In the genomic region with DNA sequence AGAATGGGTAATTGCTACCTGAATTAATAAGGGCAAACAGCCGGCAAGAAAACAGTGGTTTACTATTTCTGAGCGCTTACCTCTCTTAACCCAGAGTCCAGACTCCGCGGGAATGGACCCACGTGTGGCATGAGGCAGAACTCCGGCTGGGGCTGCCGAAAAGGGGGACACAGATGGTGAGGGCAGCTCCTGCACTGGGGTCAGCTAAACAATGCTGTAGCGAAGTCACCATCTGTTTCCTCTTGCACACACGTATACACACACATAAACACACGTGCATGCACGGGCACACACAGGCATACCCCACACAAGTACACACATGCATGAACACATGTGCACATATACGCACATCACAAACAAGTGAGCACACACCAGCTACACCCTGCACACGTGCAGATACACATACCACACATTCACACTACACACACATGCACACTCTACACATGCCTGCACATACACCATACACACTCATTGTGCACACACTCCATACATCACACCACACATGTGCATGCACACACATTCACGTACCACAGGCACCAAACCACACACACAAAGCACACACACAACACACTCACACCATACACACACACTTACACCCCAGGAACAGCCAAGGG, we compare ENCODE assay signal across 13 cellular contexts.
DNase-seq lines count a peak whose midpoint lies in the region; TF ChIP-seq lines count a peak whose summit lies in the region.
"Had no signal": no experiment of that assay in that cellular context is flagged by ENCODE, and none has a peak within 500 bp of the region (broad histone marks: within the 10 kb centered on the region; RNA-seq: fewer than 3 reads in every experiment).

No MANE protein-coding gene starts in this region.

- H3K27ac ChIP-seq in neuronal stem cell (replicated peaks; ENCODE audit: low read length): no peak overlapping the region
- H3K27ac ChIP-seq in spleen: peak overlapping the region in 2 of 8 donors; percentile 18 to 42
- H3K27ac ChIP-seq: gastrocnemius medialis, HL-60, left ventricle myocardium inferior, psoas muscle, vagina had no signal

- peak overlapping the region; percentile 86 for H3K23ac ChIP-seq in neuronal stem cell (ENCODE audit: low read depth, low read length, poor library complexity)

- no peak overlapping the region for H2AFZ ChIP-seq in neuronal stem cell (ENCODE audit: low read length)

- no peak overlapping the region for H3K9ac ChIP-seq in neuronal stem cell (ENCODE audit: low read depth, low read length, poor library complexity)

- no peaks in the 10 kb centered on the region for H3K36me3 ChIP-seq in Caco-2 (ENCODE audit: control insufficient read depth, insufficient read depth, low read length)
- no peaks in the 10 kb centered on the region for H3K36me3 ChIP-seq in neuronal stem cell (replicated peaks in 1 of 2; ENCODE audit: control insufficient read depth in 2 of 2, insufficient read depth in 2 of 2, low read length in 2 of 2)
- no peaks in the 10 kb centered on the region for H3K36me3 ChIP-seq in spleen
- H3K36me3 ChIP-seq: gastrocnemius medialis, left ventricle myocardium inferior, vagina had no signal

- TF ChIP-seq CTCF in Caco-2 (IDR thresholded peaks at IDR 0.05; ENCODE audit: insufficient read depth in 1 of 2, low read depth in 1 of 2, low read length in 1 of 2, severe bottlenecking in 1 of 2, unreplicated experiment in 1 of 2) (no peak), brain (conservative IDR thresholded peaks at IDR 0.05) (no peak), spleen (IDR thresholded peaks at IDR 0.05 in 8 of 11, conservative IDR thresholded peaks at IDR 0.05 in 3 of 11) (no peak)

- peak overlapping the region; percentile 27 for H2BK12ac ChIP-seq in neuronal stem cell (ENCODE audit: low read length)

- H3K27me3 ChIP-seq in Caco-2 (replicated peaks; ENCODE audit: control insufficient read depth, insufficient read depth, low read length) (no peaks in the 10 kb centered on the region), neuronal stem cell (ENCODE audit: control insufficient read depth in 3 of 3, insufficient read depth in 3 of 3, low read depth in 1 of 3, low read length in 3 of 3) (peaks cover 0 to 12% (median 0%) of the 10 kb centered on the region in 3 experiments), spleen (replicated peaks in 1 of 7) (peaks cover 0 to 35% (median 0%) of the 10 kb centered on the region in 7 donors)
- H3K27me3 ChIP-seq: gastrocnemius medialis, vagina had no signal

- no peak for TF ChIP-seq POLR2A in spleen (IDR thresholded peaks at IDR 0.05)

- no TSS peak for BruUV-seq in Caco-2 (replicated peaks; lab: Mats Ljungman, UMichigan)

- H3K4me2 ChIP-seq in neuronal stem cell (ENCODE audit: insufficient read depth, low read length, poor library complexity, severe bottlenecking): no peak overlapping the region

- H3K27me3 Mint-ChIP-seq in Caco-2 (ENCODE audit: insufficient read depth, unreplicated experiment) (no peaks in the 10 kb centered on the region), brain (peaks cover 4% of the 10 kb centered on the region)

- in situ Hi-C loops in KBM-7 (cut with MboI; ENCODE audit: low pct_unique_long_range_greater_than_20kb, low sequenced_read_pairs): no loop called here

- H3K4me3 Mint-ChIP-seq in Caco-2 (ENCODE audit: unreplicated experiment): peak overlapping the region; percentile 29
- peak overlapping the region in 3 of 5 experiments; percentile 1 to 19 (median 9) for H3K4me3 Mint-ChIP-seq in brain

- peak overlapping the region; percentile 33 for H4K8ac ChIP-seq in neuronal stem cell (ENCODE audit: low read depth, low read length)

- peak overlapping the region; percentile 48 for H2AK5ac ChIP-seq in neuronal stem cell (ENCODE audit: low read depth, low read length)

- intact Hi-C loops in Caco-2 (cut with micrococcal nuclease; ENCODE audit: unreplicated experiment): no loop called here
- intact Hi-C loops in spleen (cut with DNase I; ENCODE audit: low total_unique reads): no loop called here

- H3K4me3 ChIP-seq in Caco-2 (ENCODE audit: low read depth, low read length): no peak overlapping the region
- peak overlapping the region in 1 of 2 donors; percentile 31 for H3K4me3 ChIP-seq in neuronal stem cell (ENCODE audit: low read length in 2 of 2)
- H3K4me3 ChIP-seq in spleen: peak overlapping the region in 1 of 8 donors; percentile 30
- H3K4me3 ChIP-seq: gastrocnemius medialis, left ventricle myocardium inferior, psoas muscle, vagina had no signal

- H2BK15ac ChIP-seq in neuronal stem cell (ENCODE audit: low read length): peak overlapping the region; percentile 0

- H3K27ac Mint-ChIP-seq in Caco-2 (ENCODE audit: unreplicated experiment) (peak overlapping the region; percentile 72), brain (peak overlapping the region in 4 of 5 experiments; percentile 2 to 27 (median 18))

- H2BK5ac ChIP-seq in neuronal stem cell (ENCODE audit: low read length): no peak overlapping the region

- H3K9me3 ChIP-seq in Caco-2 (no peaks in the 10 kb centered on the region), neuronal stem cell (replicated peaks in 1 of 2; ENCODE audit: control insufficient read depth in 2 of 2, insufficient read depth in 1 of 2, low read depth in 1 of 2, low read length in 2 of 2) (no peaks in the 10 kb centered on the region), spleen (no peaks in the 10 kb centered on the region)
- H3K9me3 ChIP-seq: gastrocnemius medialis, left ventricle myocardium inferior, psoas muscle, vagina had no signal

- DNase-seq in Caco-2 (no peak), KBM-7 (peak; percentile 42), neuronal stem cell (ENCODE audit: low spot score) (no peak), spleen (no peak), SW480 (ENCODE audit: low spot score) (no peak)
- no peak for DNase-seq in stimulated activated naive CD4-positive, alpha-beta T cell treated with Interleukin-2 at 50 U/mL for 16 hours (lab: John Stamatoyannopoulos, UW)
- DNase-seq: gastrocnemius medialis, left ventricle myocardium inferior, NCI-H1694, psoas muscle had no signal

- H2BK120ac ChIP-seq in neuronal stem cell (ENCODE audit: low read depth, low read length): no peak overlapping the region

- POLR2A ChIA-PET in Caco-2 (lab: Charles Lee): no interaction called here

- H3K4ac ChIP-seq in neuronal stem cell (ENCODE audit: low read length): no peak overlapping the region

- no peak overlapping the region for H3K18ac ChIP-seq in neuronal stem cell (ENCODE audit: low read length)

- H3K14ac ChIP-seq in neuronal stem cell (ENCODE audit: low read length): peak overlapping the region; percentile 12

- H3K79me1 ChIP-seq in neuronal stem cell (ENCODE audit: low read depth, low read length): no peaks in the 10 kb centered on the region

- H3K4me1 Mint-ChIP-seq in Caco-2 (ENCODE audit: low read depth, unreplicated experiment): peaks cover 51% of the 10 kb centered on the region
- H3K4me1 Mint-ChIP-seq in brain: peaks cover 71% of the 10 kb centered on the region

- H4K91ac ChIP-seq in neuronal stem cell (ENCODE audit: low read depth, low read length, poor library complexity): peak overlapping the region; percentile 89

- H3K36me3 Mint-ChIP-seq in Caco-2 (ENCODE audit: insufficient read depth, unreplicated experiment) (no peaks in the 10 kb centered on the region), brain (no peaks in the 10 kb centered on the region)

- CTCF ChIA-PET in Caco-2 (lab: Charles Lee): no interaction called here

- H3K4me1 ChIP-seq in Caco-2 (peaks cover 40% of the 10 kb centered on the region), neuronal stem cell (ENCODE audit: control insufficient read depth in 2 of 2, insufficient read depth in 1 of 2, low read depth in 1 of 2, low read length in 2 of 2) (peaks cover 0 to 15% of the 10 kb centered on the region in 2 donors), spleen (peaks cover 35 to 89% (median 52%) of the 10 kb centered on the region in 6 donors)
- H3K4me1 ChIP-seq: gastrocnemius medialis, psoas muscle had no signal

- H3K9me3 Mint-ChIP-seq in Caco-2 (ENCODE audit: unreplicated experiment) (no peaks in the 10 kb centered on the region), brain (peaks cover 0 to 13% (median 0%) of the 10 kb centered on the region in 5 experiments)

- WGBS in neuronal stem cell (ENCODE audit: extremely low coverage in 2 of 2, insufficient read length in 2 of 2, insufficient replicate concordance in 1 of 2), 2 donors: no CpG with 5 or more reads among the region's 14 CpGs
- 42 to 50% (median 45%) methylated on average over 14 of the region's 14 CpGs for WGBS in spleen, 5 donors
